28 cellular contexts compared by ENCODE assay signal in the genomic region with DNA sequence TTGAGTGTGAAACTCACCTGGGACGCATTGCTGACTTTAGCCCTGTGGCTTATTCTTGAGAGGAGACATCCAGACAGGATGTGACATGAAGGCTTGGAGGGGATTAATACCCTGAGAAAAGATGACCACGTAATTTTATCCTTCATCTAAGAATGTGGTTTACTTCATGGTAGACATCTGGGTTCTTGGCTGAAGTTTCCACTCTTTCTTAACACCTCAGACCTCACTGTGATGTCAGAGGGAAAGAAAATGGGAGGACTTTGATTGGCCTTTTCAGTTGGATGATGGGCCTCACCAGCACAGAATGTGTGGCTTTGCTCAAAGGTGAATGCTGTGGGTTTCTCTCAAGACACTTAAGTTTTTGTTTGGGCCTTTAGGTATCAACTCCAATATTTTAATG. TPM values are rescaled to one million over a fixed set of nuclear protein-coding genes. Genes with fewer than 3 reads are reported as not detected.
DNase-seq lines count a peak whose midpoint lies in the region; ATAC-seq and TF ChIP-seq lines count a peak whose summit lies in the region.
"Had no signal": no experiment of that assay in that cellular context is flagged by ENCODE, and none has a peak within 500 bp of the region (broad histone marks: within the 10 kb centered on the region; RNA-seq: fewer than 3 reads in every experiment).

No MANE protein-coding gene starts in this region.

- H3K27ac Mint-ChIP-seq in activated CD8-positive, alpha-beta memory T cell treated with anti-CD3 and anti-CD28 coated beads, Interleukin-2, amount 10 ng/mL, durations not matched to agents 7 days and 5 days = no peak overlapping the region
- no peak overlapping the region for H3K27ac Mint-ChIP-seq in activated naive CD8-positive, alpha-beta T cell treated with anti-CD3 and anti-CD28 coated beads, Interleukin-2, amount 10 ng/mL, durations not matched to agents 7 days and 5 days
- H3K27ac Mint-ChIP-seq: CD8-positive, alpha-beta T cell; naive B cell had no signal

- CTCF ChIA-PET in activated CD8-positive, alpha-beta memory T cell treated with anti-CD3 and anti-CD28 coated beads, Interleukin-2, amount 10 ng/mL, durations not matched to agents 7 days and 5 days (lab: Charles Lee) = interaction anchor here (1.1 to 2.4 kb wide), 2 partner anchors 10 to 99 kb away, joined by 4 to 5 read pairs; no protein-coding TSS in a partner anchor

- no peak overlapping the region for H3K4me3 Mint-ChIP-seq in activated CD8-positive, alpha-beta memory T cell treated with anti-CD3 and anti-CD28 coated beads, Interleukin-2, amount 10 ng/mL, durations not matched to agents 7 days and 5 days
- no peak overlapping the region for H3K4me3 Mint-ChIP-seq in activated naive CD8-positive, alpha-beta T cell treated with anti-CD3 and anti-CD28 coated beads, Interleukin-2, amount 10 ng/mL, durations not matched to agents 7 days and 5 days
- H3K4me3 Mint-ChIP-seq: CD8-positive, alpha-beta T cell; immature natural killer cell; naive B cell had no signal

- DNase-seq in activated CD8-positive, alpha-beta memory T cell treated with anti-CD3 and anti-CD28 coated beads, Interleukin-2, amount 10 ng/mL, durations not matched to agents 7 days and 5 days = no peak
- no peak for DNase-seq in activated CD8-positive, alpha-beta memory T cell treated with anti-CD3 and anti-CD28 coated beads for 24 hours
- no peak for DNase-seq in activated naive CD8-positive, alpha-beta T cell treated with anti-CD3 and anti-CD28 coated beads, Interleukin-2, amount 10 ng/mL, durations not matched to agents 7 days and 5 days
- peak; percentile 16 to 51 for DNase-seq in fibroblast of lung (ENCODE audit: low read depth in 2 of 2)
- no peak for DNase-seq in stimulated activated naive CD8-positive, alpha-beta T cell treated with anti-CD3 and anti-CD28 coated beads, Interleukin-15, Interleukin-2, amounts not matched to agents 100 U/mL and 50 U/mL, for 24 hours
- DNase-seq: activated CD4-positive, alpha-beta T cell treated with anti-CD3 and anti-CD28 coated beads, Interleukin-2, amount 50 U/mL, for 1 hour; activated gamma-delta T cell treated with Interleukin-2 at 50 U/mL for 16 hours; amygdala; CD8-positive, alpha-beta T cell; central memory CD4-positive, alpha-beta T cell; DMS 273 treated with DMSO at 0.1 percent for 48 hours; dorsolateral prefrontal cortex; gastrocnemius medialis; hippocampal formation; immature natural killer cell; KG1; naive B cell; NCI-H2171 treated with DMSO at 0.1 percent for 48 hours; NCI-H526 treated with DMSO at 0.1 percent for 48 hours; occipital lobe; substantia nigra; upper lobe of right lung had no signal

- no peaks in the 10 kb centered on the region for H3K4me1 ChIP-seq in fibroblast of lung (ENCODE audit: control insufficient read depth, extremely low read depth, insufficient read depth, low read length)
- H3K4me1 ChIP-seq: gastrocnemius medialis had no signal

- TF ChIP-seq CTCF in fibroblast of lung (conservative IDR thresholded peaks at IDR 0.05 in 1 of 2, IDR thresholded peaks at IDR 0.05 in 1 of 2; ENCODE audit: low read depth in 1 of 2, low read length in 2 of 2) = no peak

- H3K36me3 ChIP-seq in fibroblast of lung (ENCODE audit: control insufficient read depth, insufficient read depth, low read length) = peaks cover 9% of the 10 kb centered on the region

- ATAC-seq in activated CD8-positive, alpha-beta memory T cell treated with anti-CD3 and anti-CD28 coated beads, Interleukin-2, amount 10 ng/mL, durations not matched to agents 7 days and 5 days = peak; percentile 47
- peak; percentile 36 for ATAC-seq in activated naive CD8-positive, alpha-beta T cell treated with anti-CD3 and anti-CD28 coated beads, Interleukin-2, amount 10 ng/mL, durations not matched to agents 7 days and 5 days (ENCODE audit: low read depth)
- ATAC-seq in stimulated activated naive CD8-positive, alpha-beta T cell treated with anti-CD3 and anti-CD28 coated beads, Interleukin-15, Interleukin-2, amounts not matched to agents 100 U/mL and 50 U/mL, for 24 hours = peak; percentile 87
- ATAC-seq in GM18511 (IDR thresholded peaks at IDR 0.05; ENCODE audit: unreplicated experiment) = no peak
- ATAC-seq in GM18519 (IDR thresholded peaks at IDR 0.05; ENCODE audit: low FRiP score, unreplicated experiment) = no peak
- ATAC-seq in HG02840 (IDR thresholded peaks at IDR 0.05; ENCODE audit: low FRiP score, unreplicated experiment) = no peak
- ATAC-seq: CD8-positive, alpha-beta T cell; gastrocnemius medialis; left lobe of liver; upper lobe of right lung had no signal

- H3K9ac ChIP-seq in fibroblast of lung (ENCODE audit: insufficient read depth, low read length) = no peak overlapping the region

- H3K9me3 Mint-ChIP-seq in activated CD8-positive, alpha-beta memory T cell treated with anti-CD3 and anti-CD28 coated beads, Interleukin-2, amount 10 ng/mL, durations not matched to agents 7 days and 5 days (ENCODE audit: low read depth) = no peaks in the 10 kb centered on the region
- H3K9me3 Mint-ChIP-seq in activated naive CD8-positive, alpha-beta T cell treated with anti-CD3 and anti-CD28 coated beads, Interleukin-2, amount 10 ng/mL, durations not matched to agents 7 days and 5 days = no peaks in the 10 kb centered on the region
- H3K9me3 Mint-ChIP-seq: CD8-positive, alpha-beta T cell; immature natural killer cell; naive B cell had no signal

- no peaks in the 10 kb centered on the region for H3K27me3 Mint-ChIP-seq in activated CD8-positive, alpha-beta memory T cell treated with anti-CD3 and anti-CD28 coated beads, Interleukin-2, amount 10 ng/mL, durations not matched to agents 7 days and 5 days
- no peaks in the 10 kb centered on the region for H3K27me3 Mint-ChIP-seq in activated naive CD8-positive, alpha-beta T cell treated with anti-CD3 and anti-CD28 coated beads, Interleukin-2, amount 10 ng/mL, durations not matched to agents 7 days and 5 days
- H3K27me3 Mint-ChIP-seq: naive B cell had no signal

- H3K79me2 ChIP-seq in fibroblast of lung (ENCODE audit: control insufficient read depth, insufficient read depth, low read length) = no peaks in the 10 kb centered on the region

- POLR2A ChIA-PET in activated naive CD8-positive, alpha-beta T cell treated with anti-CD3 and anti-CD28 coated beads, Interleukin-2, amount 10 ng/mL, durations not matched to agents 7 days and 5 days (lab: Charles Lee) = no interaction called here

- peaks cover 3% of the 10 kb centered on the region for H3K4me1 Mint-ChIP-seq in activated CD8-positive, alpha-beta memory T cell treated with anti-CD3 and anti-CD28 coated beads, Interleukin-2, amount 10 ng/mL, durations not matched to agents 7 days and 5 days
- H3K4me1 Mint-ChIP-seq in activated naive CD8-positive, alpha-beta T cell treated with anti-CD3 and anti-CD28 coated beads, Interleukin-2, amount 10 ng/mL, durations not matched to agents 7 days and 5 days = peaks cover 3% of the 10 kb centered on the region
- H3K4me1 Mint-ChIP-seq: immature natural killer cell had no signal

- H2AFZ ChIP-seq in fibroblast of lung (ENCODE audit: low read length) = no peak overlapping the region

- H3K36me3 Mint-ChIP-seq in activated CD8-positive, alpha-beta memory T cell treated with anti-CD3 and anti-CD28 coated beads, Interleukin-2, amount 10 ng/mL, durations not matched to agents 7 days and 5 days = peaks cover 20% of the 10 kb centered on the region
- peaks cover 15% of the 10 kb centered on the region for H3K36me3 Mint-ChIP-seq in activated naive CD8-positive, alpha-beta T cell treated with anti-CD3 and anti-CD28 coated beads, Interleukin-2, amount 10 ng/mL, durations not matched to agents 7 days and 5 days

- H3K9me3 ChIP-seq in fibroblast of lung (ENCODE audit: control insufficient read depth, insufficient read depth, low read depth, low read length) = no peaks in the 10 kb centered on the region
- H3K9me3 ChIP-seq: gastrocnemius medialis, upper lobe of right lung had no signal

- H4K20me1 ChIP-seq in fibroblast of lung (ENCODE audit: control insufficient read depth, extremely low read depth, insufficient read depth, low read length) = no peaks in the 10 kb centered on the region

- H3K27ac ChIP-seq in fibroblast of lung (ENCODE audit: insufficient read depth, low read length) = no peak overlapping the region
- H3K27ac ChIP-seq: dorsolateral prefrontal cortex, gastrocnemius medialis, upper lobe of right lung had no signal

- H3K4me2 ChIP-seq in fibroblast of lung (ENCODE audit: extremely low read depth, insufficient read depth, low read length) = no peak overlapping the region

- H3K4me3 ChIP-seq in fibroblast of lung (replicated peaks in 1 of 4; ENCODE audit: control extremely low read depth in 1 of 4, insufficient read depth in 1 of 4, low read depth in 3 of 4, low read length in 4 of 4) = no peak overlapping the region
- H3K4me3 ChIP-seq: dorsolateral prefrontal cortex, gastrocnemius medialis, upper lobe of right lung had no signal

- no peaks in the 10 kb centered on the region for H3K27me3 ChIP-seq in fibroblast of lung (ENCODE audit: control insufficient read depth, insufficient read depth, low read length)
- H3K27me3 ChIP-seq: dorsolateral prefrontal cortex, gastrocnemius medialis, upper lobe of right lung had no signal

RNA-seq across cellular contexts. Expression of gene GORASP1, which starts 16.5 kb away (rescaled TPM):
- 10 to 100 TPM; 28.8 to 32.0 TPM for total RNA-seq in activated CD8-positive, alpha-beta memory T cell treated with anti-CD3 and anti-CD28 coated beads, Interleukin-2, amount 10 ng/mL, durations not matched to agents 7 days and 5 days
- 10 to 100 TPM; 25.1 to 28.1 TPM for total RNA-seq in activated naive CD8-positive, alpha-beta T cell treated with anti-CD3 and anti-CD28 coated beads, Interleukin-2, amount 10 ng/mL, durations not matched to agents 7 days and 5 days
- 27.2 and 37.5 TPM in 2 replicates for total RNA-seq in fibroblast of lung
- 32.1 and 34.3 TPM in 2 replicates for polyA plus RNA-seq in fibroblast of lung
- polyA plus RNA-seq in fibroblast of lung (2012) = 30.9 and 33.4 TPM in 2 replicates
- polyA minus RNA-seq in fibroblast of lung (ENCODE audit: low replicate concordance) = 80.7 and 103 TPM in 2 replicates

RNA-seq across cellular contexts. Expression of gene TTC21A, which starts 16.6 kb away (rescaled TPM):
- total RNA-seq in activated CD8-positive, alpha-beta memory T cell treated with anti-CD3 and anti-CD28 coated beads, Interleukin-2, amount 10 ng/mL, durations not matched to agents 7 days and 5 days = 1 to 10 TPM; 1.9 to 8.3 TPM
- 1 to 10 TPM; 2.7 to 4.5 TPM for total RNA-seq in activated naive CD8-positive, alpha-beta T cell treated with anti-CD3 and anti-CD28 coated beads, Interleukin-2, amount 10 ng/mL, durations not matched to agents 7 days and 5 days
- 1.5 and 2.1 TPM in 2 replicates for total RNA-seq in fibroblast of lung
- 1.6 and 1.8 TPM in 2 replicates for polyA plus RNA-seq in fibroblast of lung
- 1.5 and 1.7 TPM in 2 replicates for polyA plus RNA-seq in fibroblast of lung (2012)
- polyA minus RNA-seq in fibroblast of lung (ENCODE audit: low replicate concordance) = 2.9 and 3.3 TPM in 2 replicates

RNA-seq across cellular contexts. Expression of gene WDR48, which starts 39.1 kb away (rescaled TPM):
- 10 to 100 TPM; 25.7 to 34.5 TPM for total RNA-seq in activated CD8-positive, alpha-beta memory T cell treated with anti-CD3 and anti-CD28 coated beads, Interleukin-2, amount 10 ng/mL, durations not matched to agents 7 days and 5 days
- total RNA-seq in activated naive CD8-positive, alpha-beta T cell treated with anti-CD3 and anti-CD28 coated beads, Interleukin-2, amount 10 ng/mL, durations not matched to agents 7 days and 5 days = 10 to 100 TPM; 38.5 to 39.4 TPM
- 41.9 and 44.9 TPM in 2 replicates for total RNA-seq in fibroblast of lung
- 24.8 and 35.1 TPM in 2 replicates for polyA plus RNA-seq in fibroblast of lung
- polyA plus RNA-seq in fibroblast of lung (2012) = 14.5 and 20.5 TPM in 2 replicates
- 3.4 and 4.8 TPM in 2 replicates for polyA minus RNA-seq in fibroblast of lung (ENCODE audit: low replicate concordance)

RNA-seq across cellular contexts. Expression of gene SCN11A, which starts 39.2 kb away (rescaled TPM):
- under 1 TPM; 0.03 to 0.05 TPM for total RNA-seq in activated CD8-positive, alpha-beta memory T cell treated with anti-CD3 and anti-CD28 coated beads, Interleukin-2, amount 10 ng/mL, durations not matched to agents 7 days and 5 days
- total RNA-seq in activated naive CD8-positive, alpha-beta T cell treated with anti-CD3 and anti-CD28 coated beads, Interleukin-2, amount 10 ng/mL, durations not matched to agents 7 days and 5 days = under 1 TPM; 0.08 to 0.11 TPM
- total RNA-seq in fibroblast of lung = under 0.01 and 0.17 TPM in 2 replicates
- 0.01 and 0.05 TPM in 2 replicates for polyA plus RNA-seq in fibroblast of lung
- 0.03 TPM in 1 of 2 replicates, not detected in the other for polyA plus RNA-seq in fibroblast of lung (2012)
- not detected in 2 replicates for polyA minus RNA-seq in fibroblast of lung (ENCODE audit: low replicate concordance)
- total RNA-seq: H4, SK-MEL-5 had no signal
- polyA plus RNA-seq: immature natural killer cell had no signal

Comparison
In these comparisons a context has a peak if more than half of its experiments do, and no peak if none do; other contexts are left out.
1. ATAC-seq: peak in activated CD8-positive, alpha-beta memory T cell treated with anti-CD3 and anti-CD28 coated beads, Interleukin-2, amount 10 ng/mL, durations not matched to agents 7 days and 5 days (single experiment), activated naive CD8-positive, alpha-beta T cell treated with anti-CD3 and anti-CD28 coated beads, Interleukin-2, amount 10 ng/mL, durations not matched to agents 7 days and 5 days (single experiment) and stimulated activated naive CD8-positive, alpha-beta T cell treated with anti-CD3 and anti-CD28 coated beads, Interleukin-15, Interleukin-2, amounts not matched to agents 100 U/mL and 50 U/mL, for 24 hours (single experiment); none in GM18511 (single experiment), GM18519 (single experiment) and HG02840 (single experiment).
2. DNase-seq: peak in fibroblast of lung (2 of 2); none in activated CD8-positive, alpha-beta memory T cell treated with anti-CD3 and anti-CD28 coated beads, Interleukin-2, amount 10 ng/mL, durations not matched to agents 7 days and 5 days (single experiment), activated CD8-positive, alpha-beta memory T cell treated with anti-CD3 and anti-CD28 coated beads for 24 hours (single experiment), activated naive CD8-positive, alpha-beta T cell treated with anti-CD3 and anti-CD28 coated beads, Interleukin-2, amount 10 ng/mL, durations not matched to agents 7 days and 5 days (single experiment) and stimulated activated naive CD8-positive, alpha-beta T cell treated with anti-CD3 and anti-CD28 coated beads, Interleukin-15, Interleukin-2, amounts not matched to agents 100 U/mL and 50 U/mL, for 24 hours (single experiment).